In the genomic region with DNA sequence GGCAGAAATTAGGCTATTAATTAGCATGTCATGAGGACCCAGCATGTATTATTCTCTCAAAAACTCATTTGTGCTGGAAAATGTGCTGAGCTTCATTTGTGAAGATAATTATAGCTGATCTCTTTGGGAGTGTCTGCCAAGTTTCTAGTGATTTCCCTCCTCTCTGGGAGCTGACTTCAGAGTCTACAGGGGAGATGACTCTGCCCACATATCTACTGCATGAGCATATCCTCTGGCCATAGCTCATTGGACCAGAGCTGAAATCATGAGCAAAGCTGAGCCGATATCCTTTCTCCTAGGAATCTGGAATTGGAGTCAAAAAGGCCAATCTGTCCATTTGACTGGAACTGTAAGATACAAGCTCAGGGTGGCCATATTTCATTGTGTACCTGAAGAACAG, we compare ENCODE assay signal across 21 cellular contexts. TPM values are rescaled to one million over a fixed set of nuclear protein-coding genes. Genes with fewer than 3 reads are reported as not detected.
DNase-seq lines count a peak whose midpoint lies in the region; ATAC-seq, FAIRE-seq and TF ChIP-seq lines count a peak whose summit lies in the region.
"Had no signal": no experiment of that assay in that cellular context is flagged by ENCODE, and none has a peak within 500 bp of the region (broad histone marks: within the 10 kb centered on the region; RNA-seq: fewer than 3 reads in every experiment).

No MANE protein-coding gene starts in this region.

- H3K27ac ChIP-seq in right cardiac atrium (ENCODE audit: low read length): no peak overlapping the region
- H3K27ac ChIP-seq in tibial artery: no peak overlapping the region
- H3K27ac ChIP-seq: A549, SJCRH30 had no signal

- H3K4me1 ChIP-seq in right cardiac atrium (ENCODE audit: control insufficient read depth, insufficient read depth, low read length) (no peaks in the 10 kb centered on the region), tibial artery (peaks cover 0 to 2% (median 0%) of the 10 kb centered on the region in 4 donors)
- H3K4me1 ChIP-seq: body of pancreas had no signal

- WGBS in right cardiac atrium: 39% methylated on average over 1 of the region's 1 CpG

- FAIRE-seq in urothelium cell line (lab: Jason Lieb, UNC): peak; percentile 73
- FAIRE-seq: A549 had no signal

- H3K4me3 ChIP-seq in right cardiac atrium (ENCODE audit: low read length) (no peak overlapping the region), foreskin fibroblast (ENCODE audit: low read depth in 1 of 2, low read length in 2 of 2) (no peak overlapping the region), tibial artery (no peak overlapping the region)
- H3K4me3 ChIP-seq: A549, body of pancreas, SJCRH30 had no signal

- H3K27me3 ChIP-seq in right cardiac atrium (ENCODE audit: control insufficient read depth, insufficient read depth) (no peaks in the 10 kb centered on the region), tibial artery (no peaks in the 10 kb centered on the region)
- H3K27me3 ChIP-seq: body of pancreas, SJCRH30 had no signal

- no peaks in the 10 kb centered on the region for H3K9me3 ChIP-seq in right cardiac atrium (ENCODE audit: control insufficient read depth, low read length)
- no peaks in the 10 kb centered on the region for H3K9me3 ChIP-seq in tibial artery
- H3K9me3 ChIP-seq: A549, body of pancreas had no signal

- peak; percentile 43 to 63 for ATAC-seq in right cardiac atrium
- no peak for ATAC-seq in Right ventricle myocardium superior (ENCODE audit: poor library complexity)
- ATAC-seq in stimulated activated naive CD8-positive, alpha-beta T cell treated with anti-CD3 and anti-CD28 coated beads, Interleukin-15, Interleukin-2, amounts not matched to agents 100 U/mL and 50 U/mL, for 24 hours: no peak
- ATAC-seq: A549, body of pancreas, natural killer cell had no signal

- no peaks in the 10 kb centered on the region for H3K36me3 ChIP-seq in tibial artery
- H3K36me3 ChIP-seq: SJCRH30 had no signal

- DNase-seq in right cardiac atrium (no peak), Right ventricle myocardium superior (no peak), RKO (ENCODE audit: low spot score) (peak; percentile 14), foreskin fibroblast (peak; percentile 17 to 44), urothelium cell line (ENCODE audit: low spot score) (no peak), NCI-H2171 treated with DMSO at 0.1 percent for 48 hours (lab: John Stamatoyannopoulos, UW) (no peak), tibial artery (no peak)
- DNase-seq in stimulated activated naive CD8-positive, alpha-beta T cell treated with anti-CD3 and anti-CD28 coated beads, Interleukin-15, Interleukin-2, amounts not matched to agents 100 U/mL and 50 U/mL, for 24 hours: no peak
- DNase-seq: activated CD4-positive, alpha-beta T cell treated with anti-CD3 and anti-CD28 coated beads for 4 hours; activated CD8-positive, alpha-beta memory T cell treated with anti-CD3 and anti-CD28 coated beads, Interleukin-2, amount 50 U/mL, for 4 hours; body of pancreas; CD4-positive, alpha-beta memory T cell; cortex of kidney; natural killer cell; NCI-H187 treated with DMSO at 0.1 percent for 48 hours; NCI-H510A; SJCRH30; stimulated activated naive CD4-positive, alpha-beta T cell treated with Interleukin-2 at 50 U/mL for 16 hours; T1000 had no signal

- intact Hi-C loops in right cardiac atrium (cut with DNase I): loop anchor here in 3 of 4 donors (5.0 kb wide), 1 partner anchor 585 kb away; no protein-coding TSS in a partner anchor
- intact Hi-C loops in Right ventricle myocardium superior (cut with DNase I): loop anchor here (2.0 kb wide), 1 partner anchor 585 kb away; no protein-coding TSS in a partner anchor
- intact Hi-C loops in tibial artery (cut with DNase I; ENCODE audit: low total_unique reads): loop anchor here (5.0 kb wide), 1 partner anchor 585 kb away; no protein-coding TSS in a partner anchor

- TF ChIP-seq CTCF in foreskin fibroblast (IDR thresholded peaks at IDR 0.05; ENCODE audit: low read depth, low read length) (no peak), tibial artery (IDR thresholded peaks at IDR 0.05) (no peak)

RNA-seq across cellular contexts. Expression of a gene that starts 5.9 kb away (rescaled TPM):
- total RNA-seq in right cardiac atrium (not detected), Right ventricle myocardium superior (not detected)
- not detected for polyA plus RNA-seq in right cardiac atrium
- total RNA-seq: CD4-positive, alpha-beta memory T cell; natural killer cell; pulmonary artery endothelial cell had no signal
- polyA plus RNA-seq: CD4-positive, alpha-beta memory T cell had no signal

Comparison
In these comparisons a context has a peak if more than half of its experiments do, and no peak if none do; other contexts are left out.
1. ATAC-seq: peak in right cardiac atrium (2 of 2); none in Right ventricle myocardium superior (single experiment) and stimulated activated naive CD8-positive, alpha-beta T cell treated with anti-CD3 and anti-CD28 coated beads, Interleukin-15, Interleukin-2, amounts not matched to agents 100 U/mL and 50 U/mL, for 24 hours (single experiment).
2. DNase-seq: peak in RKO (single experiment) and foreskin fibroblast (2 of 2); none in right cardiac atrium (0 of 3), Right ventricle myocardium superior (single experiment), urothelium cell line (single experiment), NCI-H2171 treated with DMSO at 0.1 percent for 48 hours (single experiment), stimulated activated naive CD8-positive, alpha-beta T cell treated with anti-CD3 and anti-CD28 coated beads, Interleukin-15, Interleukin-2, amounts not matched to agents 100 U/mL and 50 U/mL, for 24 hours (single experiment) and tibial artery (0 of 2).